Comparison of ENCODE assay signal across 8 cellular contexts in genomic region chr19:38374332-38375097, GRCh38. TPM values are rescaled to one million over a fixed set of nuclear protein-coding genes. Genes with fewer than 3 reads are reported as not detected.
A peak's percentile ranks its signal among the peaks of the same experiment; 100 is the strongest.
DNase-seq lines count a peak whose midpoint lies in the region; ATAC-seq, FAIRE-seq and TF ChIP-seq lines count a peak whose summit lies in the region.

PSMD8 (plus strand) TSS chr19:38374571; CDS start chr19:38374602, 31 bp downstream.

- peak within 1 kb of the TSS; percentile 72 for H2AFZ ChIP-seq in trophoblast cell (ENCODE audit: insufficient read depth, low read length, poor library complexity)

- TF ChIP-seq EP300 in transverse colon (IDR thresholded peaks at IDR 0.05; ENCODE audit: low read depth), result peak; percentile 72

- H3K18ac ChIP-seq in trophoblast cell (ENCODE audit: low read length), result peak within 1 kb of the TSS; percentile 92

- H3K9ac ChIP-seq in trophoblast cell (ENCODE audit: low read length), result peak within 1 kb of the TSS; percentile 92

- peak within 1 kb of the TSS; percentile 66 for H3K4ac ChIP-seq in trophoblast cell (ENCODE audit: low read depth, low read length)

- H3K4me3 ChIP-seq in trophoblast cell (ENCODE audit: low read depth, low read length), result peak within 1 kb of the TSS; percentile 97
- H3K4me3 ChIP-seq in transverse colon, result peak within 1 kb of the TSS; percentile 66 to 82 (median 74)

- peak within 1 kb of the TSS; percentile 76 for H3K27ac ChIP-seq in adipose tissue (ENCODE audit: low read depth, low read length)
- H3K27ac ChIP-seq in trophoblast cell (ENCODE audit: low read depth, low read length), result peak within 1 kb of the TSS; percentile 63
- peak within 1 kb of the TSS; percentile 85 to 92 (median 88) for H3K27ac ChIP-seq in transverse colon

- WGBS in adipose tissue, 3 donors, result 0% methylated on average over 65 of the region's 65 CpGs
- no CpG with 5 or more reads among the region's 65 CpGs for WGBS in trophoblast cell (ENCODE audit: extremely low coverage, insufficient coverage, insufficient read length)
- 0 to 1% methylated on average over 4 to 40 of the region's 65 CpGs for WGBS in transverse colon (ENCODE audit: low coverage in 1 of 2), 2 donors

- DNase-seq in GM12891 (ENCODE audit: insufficient read length, low spot score) (peak; percentile 98), NCI-H1436 treated with DMSO at 0.1 percent for 48 hours (lab: John Stamatoyannopoulos, UW) (peak; percentile 95), T-cell (peak; percentile 94 to 100 (median 98)), cardiac septum (ENCODE audit: low spot score) (peak; percentile 100), trophoblast cell (peak; percentile 100), transverse colon (peak; percentile 99)

- H3K4me1 ChIP-seq in trophoblast cell (ENCODE audit: control insufficient read depth in 1 of 2, insufficient read depth in 2 of 2, low read length in 2 of 2), result peaks cover 6 to 15% of the 10 kb centered on the region in 2 experiments
- H3K4me1 ChIP-seq in transverse colon, result peaks cover 11 to 28% (median 16%) of the 10 kb centered on the region in 4 donors

- peaks cover 12% of the 10 kb centered on the region for H3K79me2 ChIP-seq in trophoblast cell (ENCODE audit: control insufficient read depth, insufficient read depth, low read length, poor library complexity)

- H3K79me1 ChIP-seq in trophoblast cell (ENCODE audit: low read length), result peaks cover 8% of the 10 kb centered on the region

- H3K27me3 ChIP-seq in trophoblast cell (ENCODE audit: insufficient read depth, low read length) (no peaks in the 10 kb centered on the region), transverse colon (no peaks in the 10 kb centered on the region)

- H4K91ac ChIP-seq in trophoblast cell (ENCODE audit: low read depth, low read length), result peak within 1 kb of the TSS; percentile 90

- H3K9me3 ChIP-seq in trophoblast cell (ENCODE audit: insufficient read depth, low read depth, low read length) (no peaks in the 10 kb centered on the region), transverse colon (no peaks in the 10 kb centered on the region)

- peak within 1 kb of the TSS; percentile 97 to 98 for H3K27ac Mint-ChIP-seq in T-cell

- H4K8ac ChIP-seq in trophoblast cell (ENCODE audit: low read depth, low read length), result peak within 1 kb of the TSS; percentile 94

- peak within 1 kb of the TSS; percentile 73 for H3K4me2 ChIP-seq in trophoblast cell (ENCODE audit: low read length)

- peak within 1 kb of the TSS; percentile 93 for H3K14ac ChIP-seq in trophoblast cell (ENCODE audit: low read length)

- H2BK120ac ChIP-seq in trophoblast cell (ENCODE audit: insufficient read depth, low read length, poor library complexity), result peak within 1 kb of the TSS; percentile 74

- peak; percentile 99 for FAIRE-seq in GM12891 (lab: Jason Lieb, UNC)

- peaks cover 0 to 12% of the 10 kb centered on the region in 2 donors for H3K27me3 Mint-ChIP-seq in T-cell

- H3K36me3 Mint-ChIP-seq in T-cell, result peaks cover 25% of the 10 kb centered on the region

- no peaks in the 10 kb centered on the region for H3K9me3 Mint-ChIP-seq in T-cell

- TF ChIP-seq POLR2A in GM12891 (IDR thresholded peaks at IDR 0.05; ENCODE audit: low read depth, low read length), result peak; percentile 91
- peak; percentile 95 for TF ChIP-seq POLR2A in transverse colon (IDR thresholded peaks at IDR 0.05)

- CTCF ChIA-PET in T-cell (lab: Charles Lee), result interaction anchor here (0.5 to 4.9 kb wide), 15 partner anchors 13 to 556 kb away, joined by 3 to 54 read pairs (median 5); partner anchors contain the start of genes CATSPERG (in 1 of the 2), FAM98C (in 1 of the 2), GGN (in 1 of the 2) and MRPS12 (in 1 of the 2)

- peak within 1 kb of the TSS; percentile 98 to 100 (median 99) for H3K4me3 Mint-ChIP-seq in T-cell

- peak within 1 kb of the TSS; percentile 84 for H4K12ac ChIP-seq in trophoblast cell (ENCODE audit: low read depth, low read length)

- POLR2A ChIA-PET in T-cell (lab: Charles Lee), result interaction anchor here (0.6 to 1.0 kb wide), 5 partner anchors 13 to 1537 kb away, joined by 3 to 9 read pairs (median 5); partner anchors contain the start of genes CATSPERG (in 1 of the 2), GGN (in 1 of the 2) and ZNF790 (in 1 of the 2)

- H3K36me3 ChIP-seq in trophoblast cell (ENCODE audit: control insufficient read depth in 1 of 2, insufficient read depth in 2 of 2, low read length in 2 of 2), result peaks cover 15 to 17% of the 10 kb centered on the region in 2 experiments
- H3K36me3 ChIP-seq in transverse colon, result peaks cover 0 to 6% (median 0%) of the 10 kb centered on the region in 4 donors

- intact Hi-C loops in cardiac septum (cut with DNase I), result loop anchor here (1.0 to 2.0 kb wide), 2 partner anchors 28 to 38 kb away; partner anchors contain the start of gene FAM98C
- intact Hi-C loops in transverse colon (cut with DNase I; ENCODE audit: low total_unique reads), result no loop called here

- H2BK12ac ChIP-seq in trophoblast cell (ENCODE audit: low read length), result peak within 1 kb of the TSS; percentile 16

- in situ Hi-C loops in transverse colon (cut with MboI; ENCODE audit: low pct_ligation_motif_present in 1 of 4, low pct_unique_long_range_greater_than_20kb in 1 of 4, low sequenced_read_pairs in 3 of 4), result no loop called here

- TF ChIP-seq CTCF in transverse colon (IDR thresholded peaks at IDR 0.05), result peak in 1 of 5 experiments; percentile 18

- peaks cover 30 to 34% (median 31%) of the 10 kb centered on the region in 3 donors for H3K4me1 Mint-ChIP-seq in T-cell

- H2BK5ac ChIP-seq in trophoblast cell (ENCODE audit: low read depth, low read length, poor library complexity), result peak within 1 kb of the TSS; percentile 88

- H3K23ac ChIP-seq in trophoblast cell (ENCODE audit: low read length), result no peak within 1 kb of the TSS

- H2AK5ac ChIP-seq in trophoblast cell (ENCODE audit: low read length), result peak within 1 kb of the TSS; percentile 45

- ATAC-seq in HG02840 (IDR thresholded peaks at IDR 0.05; ENCODE audit: low FRiP score, unreplicated experiment), result peak; percentile 93
- ATAC-seq in T-cell (replicated peaks in 1 of 4), result peak; percentile 95 to 97 (median 97)

TF ChIP-seq in GM12891, 5 proteins besides CTCF, POLR2A, EP300 and RAD21:
- TF ChIP-seq SPI1 (IDR thresholded peaks at IDR 0.05; ENCODE audit: low read depth, low read length), result peak; percentile 45
- peak; percentile 90 for TF ChIP-seq POLR2AphosphoS5 (IDR thresholded peaks at IDR 0.05; ENCODE audit: low read depth, low read length)
- TF ChIP-seq POU2F2 (IDR thresholded peaks at IDR 0.05; ENCODE audit: low read depth, low read length), result no peak; the same call in none of the 2 replicates
- no peak for TF ChIP-seq PAX5 (IDR thresholded peaks at IDR 0.05; ENCODE audit: insufficient read depth, low read length, severe bottlenecking)
- TF ChIP-seq TAF1 (IDR thresholded peaks at IDR 0.05; ENCODE audit: low read depth, low read length), result peak; percentile 99

RNA-seq across cellular contexts. Expression of gene PSMD8, which starts in this region (rescaled TPM):
- 171 TPM for polyA plus RNA-seq in GM12891 (2012; ENCODE audit: low read depth, missing spikeins)
- total RNA-seq in T-cell (10 to 100 TPM; 76.4 to 95.2 (median 85.8) TPM), cardiac septum (283 TPM), transverse colon (100 to 1,000 TPM in 1 of 4 donors, 10 to 100 TPM in 3; 28.1 to 171 (median 78.5) TPM)
- polyA plus RNA-seq in adipose tissue, result 100 to 1,000 TPM; 138 to 486 (median 165) TPM
- polyA plus RNA-seq in trophoblast cell (2013), result 201 and 203 TPM in 2 replicates

Comparison
In these comparisons a context has a peak if more than half of its experiments do, and no peak if none do; other contexts are left out.
1. Peak in every context shown above with its lines: DNase-seq, ATAC-seq, H3K4me3 ChIP-seq and H3K27ac ChIP-seq.